9 cellular contexts compared by ENCODE assay signal in the genomic region with DNA sequence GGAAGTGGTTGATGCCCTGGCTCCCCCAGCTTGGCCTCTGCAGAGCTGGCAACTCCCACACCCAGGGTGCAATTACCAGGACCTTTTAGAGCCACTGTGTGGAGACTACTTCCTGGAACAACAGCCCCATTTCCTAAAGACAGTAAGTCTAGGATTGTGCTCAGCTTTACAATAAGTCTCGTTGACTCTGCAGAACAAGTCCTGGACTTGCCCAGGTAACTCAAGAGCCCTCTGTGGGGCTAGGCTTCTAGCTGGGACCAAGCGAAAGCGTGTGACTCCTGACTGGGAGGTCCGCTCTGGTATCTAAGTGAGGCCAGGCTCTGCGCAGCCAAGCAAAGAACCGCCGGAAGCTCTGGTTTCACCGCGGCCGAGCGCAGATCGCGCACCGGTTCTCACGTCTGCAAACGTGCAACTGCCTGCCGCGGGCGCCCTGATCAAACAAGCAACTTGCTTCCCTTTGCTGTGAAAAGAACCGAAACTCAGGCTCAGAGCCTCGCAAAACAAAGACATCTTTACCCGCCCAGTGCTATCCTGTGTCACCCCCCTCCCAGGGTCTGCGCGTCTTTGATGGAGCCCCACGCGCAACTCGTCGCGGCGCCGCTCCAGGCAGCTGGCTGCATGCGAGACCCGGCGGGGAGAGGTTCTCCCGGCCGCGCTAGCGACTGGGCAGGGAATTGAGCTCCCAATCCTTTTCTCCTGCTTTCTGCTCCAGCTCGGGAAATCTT. TPM values are rescaled to one million over a fixed set of nuclear protein-coding genes. Genes with fewer than 3 reads are reported as not detected.
A peak's percentile ranks its signal among the peaks of the same experiment; 100 is the strongest.
DNase-seq lines count a peak whose midpoint lies in the region; ATAC-seq, FAIRE-seq and TF ChIP-seq lines count a peak whose summit lies in the region.
"Had no signal": no experiment of that assay in that cellular context is flagged by ENCODE, and none has a peak within 500 bp of the region (broad histone marks: within the 10 kb centered on the region; RNA-seq: fewer than 3 reads in every experiment).

No MANE protein-coding gene starts in this region.

- no peak for TF ChIP-seq EP300 in gastroesophageal sphincter (IDR thresholded peaks at IDR 0.05)

- DNase-seq in ACHN (peak; percentile 53), GM18507 (ENCODE audit: extremely low spot score, insufficient read length, low read depth) (peak; percentile 69), NCI-H187 treated with DMSO at 0.1 percent for 48 hours (lab: John Stamatoyannopoulos, UW) (peak; percentile 4), retina (peak; percentile 85), KG1 (lab: John Stamatoyannopoulos, UW) (no peak)
- peak; percentile 83 for DNase-seq in activated CD8-positive, alpha-beta T cell treated with anti-CD3 and anti-CD28 coated beads, Interleukin-2, amount 10 ng/mL, durations not matched to agents 7 days and 5 days

- H3K4me3 Mint-ChIP-seq in activated CD8-positive, alpha-beta T cell treated with anti-CD3 and anti-CD28 coated beads, Interleukin-2, amount 10 ng/mL, durations not matched to agents 7 days and 5 days, result peak overlapping the region; percentile 69

- no CpG with 5 or more reads among the region's 39 CpGs for WGBS in gastroesophageal sphincter (ENCODE audit: low coverage in 1 of 2), 2 donors

- H3K27me3 Mint-ChIP-seq in activated CD8-positive, alpha-beta T cell treated with anti-CD3 and anti-CD28 coated beads, Interleukin-2, amount 10 ng/mL, durations not matched to agents 7 days and 5 days (ENCODE audit: low read depth), result peaks cover 26% of the 10 kb centered on the region

- H3K9me3 Mint-ChIP-seq in activated CD8-positive, alpha-beta T cell treated with anti-CD3 and anti-CD28 coated beads, Interleukin-2, amount 10 ng/mL, durations not matched to agents 7 days and 5 days (ENCODE audit: insufficient read depth), result no peaks in the 10 kb centered on the region

- H3K27ac ChIP-seq in gastroesophageal sphincter, result no peak overlapping the region
- H3K27ac ChIP-seq: HL-60 had no signal

- H3K36me3 ChIP-seq in gastroesophageal sphincter, result no peaks in the 10 kb centered on the region

- CTCF ChIA-PET in activated CD8-positive, alpha-beta T cell treated with anti-CD3 and anti-CD28 coated beads, Interleukin-2, amount 10 ng/mL, durations not matched to agents 7 days and 5 days (lab: Charles Lee), result interaction anchor here (0.9 to 1.8 kb wide), 5 partner anchors 23 to 135 kb away, joined by 3 to 12 read pairs (median 3); no protein-coding TSS in a partner anchor

- peak overlapping the region; percentile 19 to 40 for H3K4me3 ChIP-seq in gastroesophageal sphincter

- no peak for TF ChIP-seq CTCF in gastroesophageal sphincter (IDR thresholded peaks at IDR 0.05)

- peak; percentile 99 for FAIRE-seq in GM18507 (lab: Jason Lieb, UNC)

- POLR2A ChIA-PET in activated CD8-positive, alpha-beta T cell treated with anti-CD3 and anti-CD28 coated beads, Interleukin-2, amount 10 ng/mL, durations not matched to agents 7 days and 5 days (lab: Charles Lee), result interaction anchor here (0.6 kb wide), 1 partner anchor 19 kb away, joined by 3 read pairs; no protein-coding TSS in a partner anchor

- ATAC-seq in HG02852 (IDR thresholded peaks at IDR 0.05; ENCODE audit: unreplicated experiment) (peak; percentile 71), gastroesophageal sphincter (no peak)
- ATAC-seq in activated CD8-positive, alpha-beta T cell treated with anti-CD3 and anti-CD28 coated beads, Interleukin-2, amount 10 ng/mL, durations not matched to agents 7 days and 5 days, result peak; percentile 85

- H3K4me1 Mint-ChIP-seq in activated CD8-positive, alpha-beta T cell treated with anti-CD3 and anti-CD28 coated beads, Interleukin-2, amount 10 ng/mL, durations not matched to agents 7 days and 5 days (ENCODE audit: low read depth), result peaks cover 29% of the 10 kb centered on the region

- in situ Hi-C loops in ACHN (cut with HindIII; ENCODE audit: low pct_ligation_motif_present, low pct_unique_long_range_greater_than_20kb, low sequenced_read_pairs), result no loop called here

- no peak for TF ChIP-seq POLR2A in gastroesophageal sphincter (IDR thresholded peaks at IDR 0.05)

- H3K9me3 ChIP-seq in gastroesophageal sphincter, result no peaks in the 10 kb centered on the region

- H3K27ac Mint-ChIP-seq in activated CD8-positive, alpha-beta T cell treated with anti-CD3 and anti-CD28 coated beads, Interleukin-2, amount 10 ng/mL, durations not matched to agents 7 days and 5 days, result peak overlapping the region; percentile 86

- peaks cover 14% of the 10 kb centered on the region for H3K27me3 ChIP-seq in gastroesophageal sphincter

- peaks cover 0 to 26% (median 0%) of the 10 kb centered on the region in 3 donors for H3K4me1 ChIP-seq in gastroesophageal sphincter

- no peaks in the 10 kb centered on the region for H3K36me3 Mint-ChIP-seq in activated CD8-positive, alpha-beta T cell treated with anti-CD3 and anti-CD28 coated beads, Interleukin-2, amount 10 ng/mL, durations not matched to agents 7 days and 5 days (ENCODE audit: low read depth)

RNA-seq across cellular contexts. Expression of gene PDLIM1, which starts 4.4 kb away (rescaled TPM):
- 1 to 10 TPM; 9.4 to 9.5 TPM for total RNA-seq in activated CD8-positive, alpha-beta T cell treated with anti-CD3 and anti-CD28 coated beads, Interleukin-2, amount 10 ng/mL, durations not matched to agents 7 days and 5 days
- total RNA-seq in gastroesophageal sphincter, result 10 to 100 TPM; 25.4 to 74.1 (median 68.5) TPM
